Comparison of ENCODE assay signal across 7 cellular contexts in the genomic region with DNA sequence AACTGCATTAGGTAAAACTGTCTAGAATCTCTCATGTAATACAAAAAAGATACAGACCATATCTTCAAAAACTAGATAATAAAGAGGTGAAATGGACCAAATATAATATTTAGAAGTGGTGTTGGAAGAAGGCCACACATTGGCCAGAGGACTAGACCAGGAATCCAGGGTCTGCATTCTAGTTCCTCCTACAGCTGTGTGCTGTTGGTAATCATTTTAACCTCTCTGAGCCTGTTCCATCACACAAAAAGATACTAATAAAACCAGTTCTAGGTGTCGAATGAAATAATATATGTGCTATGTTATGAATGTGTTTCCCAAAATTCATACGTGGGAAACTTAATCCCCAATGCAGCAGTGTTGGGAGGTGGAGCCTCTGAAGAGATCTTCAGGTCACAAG.
"Had no signal": no experiment of that assay in that cellular context is flagged by ENCODE, and none has a peak within 500 bp of the region (broad histone marks: within the 10 kb centered on the region; RNA-seq: fewer than 3 reads in every experiment).

No MANE protein-coding gene starts in this region.

- H3K9ac ChIP-seq: GM23248 had no signal

- FAIRE-seq: HepG2 had no signal

- H2AFZ ChIP-seq: GM23248 had no signal

- DNase-seq: GM23248, GOT3, H7, HFFc6 had no signal

- H3K9me3 ChIP-seq: HAP-1 had no signal

- ATAC-seq: HCT116 had no signal

- H3K4me3 ChIP-seq: GM23248, HAP-1 had no signal

- H3K4me1 ChIP-seq: HAP-1 had no signal

- H3K36me3 ChIP-seq: HAP-1 had no signal

- H3K27ac ChIP-seq: GM23248 had no signal
